Comparison of ENCODE assay signal across 8 cellular contexts in genomic region chr20:22333885-22334545, GRCh38.
DNase-seq lines count a peak whose midpoint lies in the region; ATAC-seq and TF ChIP-seq lines count a peak whose summit lies in the region.

No MANE protein-coding gene starts in this region.

- WGBS in thyroid gland, 2 donors = 39 to 40% methylated on average over 19 of the region's 19 CpGs

- no peaks in the 10 kb centered on the region for H3K4me1 Mint-ChIP-seq in T-helper 2 cell treated with Interferon-gamma antibody and Interleukin-4, amounts not matched to agents 5 μg/mL and 100 μg/mL, for 36 hours (ENCODE audit: low read depth)

- H3K4me3 Mint-ChIP-seq in T-helper 2 cell treated with Interferon-gamma antibody and Interleukin-4, amounts not matched to agents 5 μg/mL and 100 μg/mL, for 36 hours = no peak overlapping the region

- no peaks in the 10 kb centered on the region for H3K9me3 ChIP-seq in thyroid gland

- no peaks in the 10 kb centered on the region for H3K27me3 Mint-ChIP-seq in T-helper 2 cell treated with Interferon-gamma antibody and Interleukin-4, amounts not matched to agents 5 μg/mL and 100 μg/mL, for 36 hours (ENCODE audit: low read depth)

- no peaks in the 10 kb centered on the region for H3K36me3 Mint-ChIP-seq in T-helper 2 cell treated with Interferon-gamma antibody and Interleukin-4, amounts not matched to agents 5 μg/mL and 100 μg/mL, for 36 hours (ENCODE audit: low read depth)

- no peak overlapping the region for H3K27ac Mint-ChIP-seq in T-helper 2 cell treated with Interferon-gamma antibody and Interleukin-4, amounts not matched to agents 5 μg/mL and 100 μg/mL, for 36 hours

- no peaks in the 10 kb centered on the region for H3K36me3 ChIP-seq in thyroid gland

- DNase-seq in Right ventricle myocardium inferior (ENCODE audit: missing footprints) = no peak
- DNase-seq in cardiac septum (ENCODE audit: low spot score) = no peak
- peak; percentile 16 for DNase-seq in NCI-H1417 treated with DMSO at 0.1 percent for 48 hours (lab: John Stamatoyannopoulos, UW)
- DNase-seq in T-helper 2 cell treated with Interferon-gamma antibody and Interleukin-4, amounts not matched to agents 5 μg/mL and 100 μg/mL, for 36 hours (ENCODE audit: low spot score) = peak; percentile 6
- DNase-seq in effector CD8-positive, alpha-beta T cell (lab: John Stamatoyannopoulos, UW) = peak; percentile 4
- DNase-seq in medulla oblongata (ENCODE audit: extremely low spot score) = peak; percentile 55
- DNase-seq in thyroid gland = peak; percentile 59 to 66

- H3K4me1 ChIP-seq in thyroid gland = no peaks in the 10 kb centered on the region

- no peak overlapping the region for H3K4me3 ChIP-seq in thyroid gland (replicated peaks in 1 of 3)

- no peaks in the 10 kb centered on the region for H3K9me3 Mint-ChIP-seq in T-helper 2 cell treated with Interferon-gamma antibody and Interleukin-4, amounts not matched to agents 5 μg/mL and 100 μg/mL, for 36 hours

- intact Hi-C loops in Right ventricle myocardium inferior (cut with DNase I) (no loop called here), cardiac septum (cut with DNase I) (no loop called here), thyroid gland (cut with DNase I) (no loop called here)

- ATAC-seq in Right ventricle myocardium inferior = peak; percentile 78
- ATAC-seq in HG02759 (IDR thresholded peaks at IDR 0.05; ENCODE audit: unreplicated experiment) = peak; percentile 86

- no peak overlapping the region for H3K27ac ChIP-seq in thyroid gland

- no peaks in the 10 kb centered on the region for H3K27me3 ChIP-seq in thyroid gland

- TF ChIP-seq POLR2A in thyroid gland (IDR thresholded peaks at IDR 0.05) = no peak

- TF ChIP-seq CTCF in thyroid gland (IDR thresholded peaks at IDR 0.05) = peak; percentile 46 to 79 (median 63)

Comparison
In these comparisons a context has a peak if more than half of its experiments do, and no peak if none do; other contexts are left out.
1. DNase-seq: peak in NCI-H1417 treated with DMSO at 0.1 percent for 48 hours (single experiment), T-helper 2 cell treated with Interferon-gamma antibody and Interleukin-4, amounts not matched to agents 5 μg/mL and 100 μg/mL, for 36 hours (single experiment), effector CD8-positive, alpha-beta T cell (single experiment), medulla oblongata (single experiment) and thyroid gland (2 of 2); none in Right ventricle myocardium inferior (single experiment) and cardiac septum (single experiment).